In the genomic region with DNA sequence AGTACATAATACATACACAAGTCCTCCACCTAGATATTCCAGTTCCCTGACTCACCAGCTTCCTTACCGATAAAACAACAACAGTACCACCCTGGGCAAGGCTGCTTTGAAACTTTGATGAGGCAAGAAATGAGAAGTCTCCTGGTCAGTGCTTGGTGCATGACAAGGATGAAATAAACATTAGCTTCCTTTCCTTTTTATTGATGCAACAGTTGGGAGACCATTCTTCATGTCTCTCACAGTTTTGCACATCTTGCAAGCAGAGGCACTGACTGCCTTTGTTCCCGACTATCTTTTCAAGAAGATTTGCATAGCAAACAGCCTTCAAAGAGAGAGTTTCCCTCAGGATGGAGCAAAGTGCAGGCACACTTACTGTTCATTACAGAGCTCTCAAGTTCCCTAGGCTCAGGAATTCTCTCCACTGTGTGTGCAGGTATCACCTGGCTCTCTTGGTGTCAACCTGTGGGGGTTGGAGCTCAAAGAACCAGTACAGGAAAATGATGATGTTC, we compare ENCODE assay signal across 17 cellular contexts.
A peak's percentile ranks its signal among the peaks of the same experiment; 100 is the strongest.
DNase-seq lines count a peak whose midpoint lies in the region; ATAC-seq, FAIRE-seq and TF ChIP-seq lines count a peak whose summit lies in the region.
"Had no signal": no experiment of that assay in that cellular context is flagged by ENCODE, and none has a peak within 500 bp of the region (broad histone marks: within the 10 kb centered on the region; RNA-seq: fewer than 3 reads in every experiment).

No MANE protein-coding gene starts in this region.

- H3K36me3 ChIP-seq in PC-9 (ENCODE audit: low read depth) = no peaks in the 10 kb centered on the region
- H3K36me3 ChIP-seq in endothelial cell of umbilical vein (ENCODE audit: control insufficient read depth in 2 of 2, extremely low read depth in 1 of 2, insufficient read depth in 2 of 2, low read length in 2 of 2) = no peaks in the 10 kb centered on the region
- H3K36me3 ChIP-seq in mesendoderm (ENCODE audit: control insufficient read depth, insufficient read depth, low read length) = no peaks in the 10 kb centered on the region
- H3K36me3 ChIP-seq: prostate gland had no signal

- H4K5ac ChIP-seq in mesendoderm (ENCODE audit: low read length) = no peak overlapping the region

- H3K79me2 ChIP-seq in PC-9 (ENCODE audit: low read depth) (no peaks in the 10 kb centered on the region), endothelial cell of umbilical vein (ENCODE audit: control insufficient read depth, insufficient read depth, low read length) (no peaks in the 10 kb centered on the region), mesendoderm (ENCODE audit: control insufficient read depth, insufficient read depth, low read length) (no peaks in the 10 kb centered on the region)

- intact Hi-C loops in PC-9 (cut with micrococcal nuclease; ENCODE audit: unreplicated experiment) (loop anchor here (2.0 kb wide), 1 partner anchor 68 kb away; no protein-coding TSS in a partner anchor), endothelial cell of umbilical vein (cut with micrococcal nuclease) (no loop called here)

- peaks cover 13% of the 10 kb centered on the region for H3F3A ChIP-seq in PC-9 (ENCODE audit: insufficient read depth, low read depth)

- H3K4ac ChIP-seq in mesendoderm (ENCODE audit: low read depth, low read length) = no peak overlapping the region

- H4K20me1 ChIP-seq in PC-9 (ENCODE audit: insufficient read depth) (no peaks in the 10 kb centered on the region), endothelial cell of umbilical vein (replicated peaks; ENCODE audit: control insufficient read depth, extremely low read depth, insufficient read depth, low read length) (no peaks in the 10 kb centered on the region)

- no peak overlapping the region for H3K27ac Mint-ChIP-seq in activated CD4-positive, alpha-beta T cell treated with anti-CD3 and anti-CD28 coated beads, Interleukin-2, amount 10 ng/mL, durations not matched to agents 7 days and 5 days
- H3K27ac Mint-ChIP-seq in T-helper 17 cell = no peak overlapping the region
- H3K27ac Mint-ChIP-seq: mesothelial cell of epicardium, WTC11 had no signal

- H3K9ac ChIP-seq in endothelial cell of umbilical vein (replicated peaks; ENCODE audit: extremely low read depth, insufficient read depth, low read length) (no peak overlapping the region), mesendoderm (ENCODE audit: low read length) (no peak overlapping the region)

- H3K27ac ChIP-seq in PC-9 (no peak overlapping the region), endothelial cell of umbilical vein (ENCODE audit: insufficient read depth, low read depth, low read length) (no peak overlapping the region), mesendoderm (ENCODE audit: low read depth, low read length) (no peak overlapping the region), substantia nigra (ENCODE audit: low read depth, low read length, poor library complexity, severe bottlenecking) (no peak overlapping the region)
- H3K27ac ChIP-seq: C4-2B had no signal

- POLR2A ChIA-PET in PC-9 (lab: Charles Lee; ENCODE audit: unreplicated experiment) (interaction anchor here (0.5 to 0.9 kb wide), 2 partner anchors 11 to 238 kb away, joined by 3 to 9 read pairs; no protein-coding TSS in a partner anchor), endothelial cell of umbilical vein (lab: Charles Lee) (interaction anchor here (0.7 kb wide), 1 partner anchor 10 kb away, joined by 3 read pairs; no protein-coding TSS in a partner anchor)
- POLR2A ChIA-PET in activated CD4-positive, alpha-beta T cell treated with anti-CD3 and anti-CD28 coated beads, Interleukin-2, amount 10 ng/mL, durations not matched to agents 7 days and 5 days (lab: Charles Lee) = no interaction called here

- H3K36me3 Mint-ChIP-seq in activated CD4-positive, alpha-beta T cell treated with anti-CD3 and anti-CD28 coated beads, Interleukin-2, amount 10 ng/mL, durations not matched to agents 7 days and 5 days (ENCODE audit: low read depth) = no peaks in the 10 kb centered on the region
- no peaks in the 10 kb centered on the region for H3K36me3 Mint-ChIP-seq in T-helper 17 cell (ENCODE audit: low read depth)

- H3K4me1 ChIP-seq in PC-9 (replicated peaks; ENCODE audit: insufficient read depth) = peaks cover 23% of the 10 kb centered on the region
- peaks cover 9% of the 10 kb centered on the region for H3K4me1 ChIP-seq in endothelial cell of umbilical vein (ENCODE audit: control insufficient read depth, extremely low read depth, insufficient read depth, low read length)
- H3K4me1 ChIP-seq in mesendoderm (ENCODE audit: control insufficient read depth, low read depth, low read length) = peaks cover 3% of the 10 kb centered on the region
- H3K4me1 ChIP-seq: prostate gland had no signal

- WGBS in mesendoderm (ENCODE audit: extremely low coverage, insufficient coverage, low lambda C conversion rate) = no CpG with 5 or more reads among the region's 2 CpGs

- H4K8ac ChIP-seq in mesendoderm (ENCODE audit: low read depth, low read length) = no peak overlapping the region

- H2BK120ac ChIP-seq in mesendoderm (ENCODE audit: low read depth, low read length) = no peak overlapping the region

- H3K4me3 ChIP-seq in PC-9 (no peak overlapping the region), endothelial cell of umbilical vein (replicated peaks in 1 of 3; ENCODE audit: insufficient read depth in 1 of 3, low read depth in 1 of 3, low read length in 3 of 3) (no peak overlapping the region), mesendoderm (ENCODE audit: low read length) (no peak overlapping the region)
- H3K4me3 ChIP-seq: prostate gland had no signal

- TF ChIP-seq CTCF in PC-9 (conservative IDR thresholded peaks at IDR 0.05) (no peak), endothelial cell of umbilical vein (IDR thresholded peaks at IDR 0.05; ENCODE audit: extremely low read depth in 1 of 2, insufficient read depth in 1 of 2, low read depth in 1 of 2, low read length in 2 of 2) (no peak)

- H3K27me3 ChIP-seq in PC-9 (ENCODE audit: insufficient read depth, low read depth) (no peaks in the 10 kb centered on the region), endothelial cell of umbilical vein (ENCODE audit: control insufficient read depth in 2 of 2, insufficient read depth in 2 of 2, low read length in 2 of 2) (no peaks in the 10 kb centered on the region), mesendoderm (ENCODE audit: insufficient read depth, low read length, poor library complexity) (no peaks in the 10 kb centered on the region)

- no peak overlapping the region for H3K23ac ChIP-seq in mesendoderm (ENCODE audit: low read length)

- CTCF ChIA-PET in PC-9 (lab: Charles Lee) (interaction anchor here (0.7 kb wide), 1 partner anchor 95 kb away, joined by 3 read pairs; no protein-coding TSS in a partner anchor), endothelial cell of umbilical vein (lab: Charles Lee) (interaction anchor here (0.7 to 1.9 kb wide), 4 partner anchors 15 to 95 kb away, joined by 3 to 7 read pairs (median 3); no protein-coding TSS in a partner anchor)
- CTCF ChIA-PET in activated CD4-positive, alpha-beta T cell treated with anti-CD3 and anti-CD28 coated beads, Interleukin-2, amount 10 ng/mL, durations not matched to agents 7 days and 5 days (lab: Charles Lee) = no interaction called here

- no peak overlapping the region for H2AK5ac ChIP-seq in mesendoderm (ENCODE audit: low read length)

- peaks cover 5% of the 10 kb centered on the region for H3K27me3 Mint-ChIP-seq in activated CD4-positive, alpha-beta T cell treated with anti-CD3 and anti-CD28 coated beads, Interleukin-2, amount 10 ng/mL, durations not matched to agents 7 days and 5 days
- H3K27me3 Mint-ChIP-seq in T-helper 17 cell = peaks cover 50% of the 10 kb centered on the region

- no peaks in the 10 kb centered on the region for H3K9me2 ChIP-seq in PC-9 (ENCODE audit: insufficient read depth)

- no peak overlapping the region for H3K18ac ChIP-seq in mesendoderm (ENCODE audit: low read length)

- no peaks in the 10 kb centered on the region for H3K79me1 ChIP-seq in mesendoderm (ENCODE audit: low read length)

- no peaks in the 10 kb centered on the region for H3K4me1 Mint-ChIP-seq in activated CD4-positive, alpha-beta T cell treated with anti-CD3 and anti-CD28 coated beads, Interleukin-2, amount 10 ng/mL, durations not matched to agents 7 days and 5 days
- no peaks in the 10 kb centered on the region for H3K4me1 Mint-ChIP-seq in T-helper 17 cell

- H3K56ac ChIP-seq in mesendoderm (ENCODE audit: low read length) = no peak overlapping the region

- no peak overlapping the region for H2BK5ac ChIP-seq in mesendoderm (ENCODE audit: low read length)

- H2AFZ ChIP-seq in PC-9 (no peak overlapping the region), endothelial cell of umbilical vein (ENCODE audit: low read depth, low read length) (no peak overlapping the region)

- no peak overlapping the region for H2BK15ac ChIP-seq in mesendoderm (replicated peaks; ENCODE audit: low read depth)

- H3K4me3 Mint-ChIP-seq in activated CD4-positive, alpha-beta T cell treated with anti-CD3 and anti-CD28 coated beads, Interleukin-2, amount 10 ng/mL, durations not matched to agents 7 days and 5 days = no peak overlapping the region
- H3K4me3 Mint-ChIP-seq in T-helper 17 cell = no peak overlapping the region
- H3K4me3 Mint-ChIP-seq: mesothelial cell of epicardium, WTC11 had no signal

- H3K9me3 Mint-ChIP-seq in activated CD4-positive, alpha-beta T cell treated with anti-CD3 and anti-CD28 coated beads, Interleukin-2, amount 10 ng/mL, durations not matched to agents 7 days and 5 days = no peaks in the 10 kb centered on the region

- peak; percentile 87 for FAIRE-seq in endothelial cell of umbilical vein (lab: Jason Lieb, UNC)

- peak; percentile 24 for DNase-seq in GM03348 (ENCODE audit: low spot score)
- DNase-seq in PC-9 = peak; percentile 47 to 88
- peak; percentile 29 for DNase-seq in endothelial cell of umbilical vein (ENCODE audit: low read depth, low spot score)
- peak; percentile 19 for DNase-seq in mesendoderm
- DNase-seq in substantia nigra (lab: John Stamatoyannopoulos, UW) = no peak
- no peak for DNase-seq in activated CD4-positive, alpha-beta T cell treated with anti-CD3 and anti-CD28 coated beads, Interleukin-2, amount 10 ng/mL, durations not matched to agents 7 days and 5 days
- no peak for DNase-seq in GOT3 (lab: John Stamatoyannopoulos, UW)
- DNase-seq in T-helper 17 cell = no peak
- DNase-seq: amygdala; NCI-H524; SIG-M5; stimulated activated CD4-positive, alpha-beta T cell treated with anti-CD3 and anti-CD28 coated beads, Interleukin-4, amount 100 ng/mL, for 4 hours; stimulated activated naive CD8-positive, alpha-beta T cell treated with anti-CD3 and anti-CD28 coated beads, Interleukin-15, Interleukin-2, amounts not matched to agents 100 U/mL and 50 U/mL, for 24 hours had no signal

- H3K9me3 ChIP-seq in PC-9 (ENCODE audit: insufficient read depth, low read depth) (no peaks in the 10 kb centered on the region), endothelial cell of umbilical vein (replicated peaks; ENCODE audit: control insufficient read depth, insufficient read depth, low read length) (no peaks in the 10 kb centered on the region), T-helper 17 cell (ENCODE audit: control insufficient read depth, low read length, poor library complexity, severe bottlenecking) (no peaks in the 10 kb centered on the region)
- H3K9me3 ChIP-seq: prostate gland had no signal

- no peak for ATAC-seq in T-helper 17 cell
- ATAC-seq: stimulated activated naive CD8-positive, alpha-beta T cell treated with anti-CD3 and anti-CD28 coated beads, Interleukin-15, Interleukin-2, amounts not matched to agents 100 U/mL and 50 U/mL, for 24 hours; WTC11 had no signal

- BruUV-seq in PC-9 (replicated peaks; lab: Mats Ljungman, UMichigan) (no TSS peak), endothelial cell of umbilical vein (replicated peaks; lab: Mats Ljungman, UMichigan) (no TSS peak)

- TF ChIP-seq POLR2A in endothelial cell of umbilical vein (IDR thresholded peaks at IDR 0.05; ENCODE audit: low read depth, low read length) = no peak

- dilution Hi-C loops in endothelial cell of umbilical vein (cut with MboI; ENCODE audit: extremely low pct_ligation_motif_present, low sequenced_read_pairs) = no loop called here

- H3K4me2 ChIP-seq in PC-9 (peak overlapping the region; percentile 24), endothelial cell of umbilical vein (ENCODE audit: insufficient read depth, low read length) (no peak overlapping the region), mesendoderm (ENCODE audit: low read length) (no peak overlapping the region)

- no peaks in the 10 kb centered on the region for H3K9me1 ChIP-seq in endothelial cell of umbilical vein (replicated peaks; ENCODE audit: control insufficient read depth, extremely low read depth, insufficient read depth, low read length)

Comparison
In these comparisons a context has a peak if more than half of its experiments do, and no peak if none do; other contexts are left out.
1. DNase-seq: peak in GM03348 (single experiment), PC-9 (2 of 2), endothelial cell of umbilical vein (single experiment) and mesendoderm (single experiment); none in substantia nigra (0 of 49), activated CD4-positive, alpha-beta T cell treated with anti-CD3 and anti-CD28 coated beads, Interleukin-2, amount 10 ng/mL, durations not matched to agents 7 days and 5 days (single experiment), GOT3 (single experiment) and T-helper 17 cell (0 of 3).